8 cellular contexts compared by ENCODE assay signal in the genomic region with DNA sequence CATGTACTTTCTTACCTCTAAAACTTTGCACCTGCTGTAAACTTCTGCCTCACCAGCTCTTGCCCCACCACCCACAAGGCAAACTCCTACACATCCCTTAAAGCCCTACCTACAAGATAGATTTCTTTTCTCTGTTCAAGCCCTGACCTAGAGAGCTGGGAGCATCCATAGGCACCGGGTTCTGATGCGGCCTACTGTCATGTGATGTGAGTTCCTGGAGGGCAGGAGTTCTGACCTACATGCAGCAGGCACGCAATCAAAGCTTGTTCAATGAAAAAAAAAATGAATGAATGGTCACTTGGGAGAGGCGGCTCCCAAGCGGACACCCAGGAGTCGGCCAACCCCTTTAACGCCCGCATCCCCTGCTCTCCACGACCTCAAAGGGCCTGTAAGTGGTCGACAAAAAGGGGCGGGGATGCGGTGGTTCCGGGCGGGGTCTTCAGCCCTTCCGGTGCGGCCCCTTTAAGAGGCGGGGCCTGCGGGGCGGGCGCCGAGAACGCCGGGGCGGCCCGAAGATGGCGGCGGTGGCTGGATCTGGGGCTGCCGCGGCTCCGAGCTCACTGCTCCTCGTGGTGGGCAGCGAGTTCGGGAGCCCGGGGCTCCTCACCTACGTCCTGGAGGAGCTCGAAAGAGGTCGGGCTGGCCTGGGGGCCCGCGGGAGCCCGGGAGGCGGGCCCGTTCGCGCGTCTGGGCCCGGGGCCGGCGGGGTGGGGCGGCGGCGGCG. TPM values are rescaled to one million over a fixed set of nuclear protein-coding genes. Genes with fewer than 3 reads are reported as not detected.
A peak's percentile ranks its signal among the peaks of the same experiment; 100 is the strongest.
DNase-seq lines count a peak whose midpoint lies in the region; ATAC-seq, FAIRE-seq and TF ChIP-seq lines count a peak whose summit lies in the region.

Gene MAP1S (plus strand): TSS at position 493 of the 724 bp plus-strand sequence. CDS start 23 bp downstream, at position 516.

- peaks cover 16% of the 10 kb centered on the region; the same call in 1 of the 2 replicates for H3K27me3 ChIP-seq in MM.1S (replicated peaks; ENCODE audit: insufficient read depth, low read length)
- H3K27me3 ChIP-seq in gastrocnemius medialis, result no peaks in the 10 kb centered on the region

- H3K9me2 ChIP-seq in MM.1S (replicated peaks; ENCODE audit: insufficient read depth, low read length), result no peaks in the 10 kb centered on the region

- DNase-seq in D721Med (ENCODE audit: insufficient read length, low spot score), result peak; percentile 93
- peak; percentile 52 for DNase-seq in MM.1S
- peak; percentile 25 for DNase-seq in T1000 (lab: John Stamatoyannopoulos, UW)
- DNase-seq in astrocyte of the spinal cord (ENCODE audit: low read depth, low spot score), result peak; percentile 50
- DNase-seq in iPS DF 19.7 (ENCODE audit: low read depth, low spot score), result peak; percentile 50
- peak in 1 of 2 donors; percentile 20 for DNase-seq in gastrocnemius medialis
- DNase-seq in NCI-H128 (lab: John Stamatoyannopoulos, UW; ENCODE audit: unreplicated experiment), result no peak

- peak within 1 kb of the TSS; percentile 94 for H3K4me2 ChIP-seq in MM.1S (ENCODE audit: low read depth, low read length)

- H3K9me3 ChIP-seq in MM.1S (replicated peaks; ENCODE audit: insufficient read depth, low read length), result no peaks in the 10 kb centered on the region
- H3K9me3 ChIP-seq in gastrocnemius medialis, result no peaks in the 10 kb centered on the region

- TF ChIP-seq CTCF in D721Med (IDR thresholded peaks at IDR 0.05; ENCODE audit: insufficient read depth, missing control alignments), result no peak
- no peak for TF ChIP-seq CTCF in MM.1S (IDR thresholded peaks at IDR 0.05; ENCODE audit: low read length)
- no peak for TF ChIP-seq CTCF in astrocyte of the spinal cord (IDR thresholded peaks at IDR 0.05; ENCODE audit: low read depth, low read length)
- no peak for TF ChIP-seq CTCF in gastrocnemius medialis (IDR thresholded peaks at IDR 0.05 in 4 of 5, conservative IDR thresholded peaks at IDR 0.05 in 1 of 5)

- no peak for FAIRE-seq in D721Med (lab: Jason Lieb, UNC)

- H3K27ac ChIP-seq in MM.1S (ENCODE audit: low read length) (no peak within 1 kb of the TSS), gastrocnemius medialis (peak within 1 kb of the TSS; percentile 66 to 87 (median 76))

- peak within 1 kb of the TSS; percentile 92 for H2AFZ ChIP-seq in MM.1S (ENCODE audit: low read length)

- peak within 1 kb of the TSS; percentile 58; the same call in 1 of the 2 replicates for H3K9ac ChIP-seq in MM.1S (ENCODE audit: low read length)

- peak; percentile 58 for ATAC-seq in GM21526 (IDR thresholded peaks at IDR 0.05; ENCODE audit: low FRiP score, unreplicated experiment)
- peak in 1 of 2 donors; percentile 71 for ATAC-seq in gastrocnemius medialis

- intact Hi-C loops in gastrocnemius medialis (cut with DNase I; ENCODE audit: low total_unique reads), result no loop called here

- peak; percentile 65 to 73 for TF ChIP-seq POLR2A in gastrocnemius medialis (IDR thresholded peaks at IDR 0.05)

- no peaks in the 10 kb centered on the region for H4K20me1 ChIP-seq in MM.1S (ENCODE audit: insufficient read depth, low read length)

- no peaks in the 10 kb centered on the region for H3F3A ChIP-seq in MM.1S (ENCODE audit: insufficient read depth, low read length)

- in situ Hi-C loops in astrocyte of the spinal cord (cut with HindIII; ENCODE audit: low sequenced_read_pairs) (no loop called here), gastrocnemius medialis (cut with MboI; ENCODE audit: low sequenced_read_pairs in 4 of 4) (loop anchor here in 1 of 4 donors (10.0 kb wide), 1 partner anchor 46 kb away; no protein-coding TSS in a partner anchor)

- H3K79me2 ChIP-seq in MM.1S (ENCODE audit: low read length), result peaks cover 14% of the 10 kb centered on the region

- peak within 1 kb of the TSS; percentile 83 for H3K4me3 ChIP-seq in MM.1S (ENCODE audit: low read length)
- peak within 1 kb of the TSS; percentile 85 for H3K4me3 ChIP-seq in astrocyte of the spinal cord (ENCODE audit: low read depth, low read length)
- peak within 1 kb of the TSS; percentile 67 to 93 (median 79) for H3K4me3 ChIP-seq in gastrocnemius medialis

- H3K36me3 ChIP-seq in MM.1S (replicated peaks; ENCODE audit: insufficient read depth, low read length) (no peaks in the 10 kb centered on the region), gastrocnemius medialis (peaks cover 0 to 5% of the 10 kb centered on the region in 2 donors)

- peaks cover 13% of the 10 kb centered on the region for H3K4me1 ChIP-seq in MM.1S (ENCODE audit: low read length)
- peaks cover 27 to 29% of the 10 kb centered on the region in 2 donors for H3K4me1 ChIP-seq in gastrocnemius medialis

RNA-seq across cellular contexts. Expression of gene MAP1S, which starts in this region (rescaled TPM):
- 10 to 100 TPM; 20.0 to 61.5 (median 35.1) TPM for total RNA-seq in gastrocnemius medialis
